Comparison of ENCODE assay signal across 8 cellular contexts in the genomic region with DNA sequence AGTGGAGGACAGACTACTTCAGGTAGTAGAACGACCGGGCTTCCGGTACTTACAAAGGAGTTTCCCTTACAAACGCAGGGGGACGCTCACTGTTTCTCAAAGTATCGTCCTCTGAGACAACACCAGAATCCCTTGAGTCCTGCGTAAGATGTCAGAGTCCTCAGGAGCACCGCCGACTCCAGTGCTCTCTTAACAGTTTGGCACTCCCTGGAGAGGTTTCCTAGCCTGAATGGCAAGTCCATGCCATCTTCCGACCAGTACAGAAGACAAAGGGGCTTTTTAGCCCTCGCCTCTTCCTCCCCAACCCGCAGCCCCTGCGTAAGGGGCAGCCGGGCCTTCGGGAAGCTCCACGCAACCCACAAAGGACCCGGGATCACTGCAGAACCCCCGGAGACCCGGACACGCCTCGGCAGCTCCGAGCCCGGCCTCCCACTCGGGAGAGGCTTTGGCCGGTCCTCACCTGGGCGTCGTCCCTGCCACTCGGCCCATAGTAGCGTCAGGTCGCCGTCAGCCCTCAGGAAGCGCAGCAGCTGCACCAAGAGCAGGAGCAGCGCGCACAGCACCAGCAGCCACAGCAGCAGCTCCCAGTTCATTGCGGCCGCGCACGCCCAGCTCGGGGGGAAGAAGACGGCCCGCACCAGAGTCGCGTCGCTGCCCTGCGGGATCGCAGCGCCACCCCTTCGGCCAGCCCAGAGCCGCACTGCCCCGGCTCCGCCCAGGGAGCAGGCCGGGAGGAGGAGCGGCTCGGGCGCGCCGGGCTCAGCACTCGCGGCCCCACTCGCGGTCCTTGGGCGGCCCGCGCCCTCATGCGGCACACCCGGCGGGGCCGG. TPM values are rescaled to one million over a fixed set of nuclear protein-coding genes. Genes with fewer than 3 reads are reported as not detected.
DNase-seq lines count a peak whose midpoint lies in the region; ATAC-seq and TF ChIP-seq lines count a peak whose summit lies in the region.

TSS of gene DHRS7 (minus strand) at position 682 of the 830 bp plus-strand sequence. CDS start at position 593, 89 bp downstream.

- no peak for TF ChIP-seq CTCF in epithelial cell of esophagus (IDR thresholded peaks at IDR 0.05; ENCODE audit: insufficient read depth, low read depth, low read length, missing control alignments)

- peak within 1 kb of the TSS; percentile 86 for H3K4me3 ChIP-seq in epithelial cell of esophagus (ENCODE audit: low read length)

- ATAC-seq in GM19395 (IDR thresholded peaks at IDR 0.05; ENCODE audit: unreplicated experiment) (peak; percentile 76), HG03558 (IDR thresholded peaks at IDR 0.05; ENCODE audit: extremely low read depth, unreplicated experiment) (peak; percentile 82)

- DNase-seq in CMK (ENCODE audit: low read depth) (peak; percentile 38), NOMO-1 treated with dmso at 0.1 percent for 144 hours (lab: John Stamatoyannopoulos, UW; ENCODE audit: unreplicated experiment) (peak; percentile 67), epithelial cell of esophagus (ENCODE audit: low read depth) (peak; percentile 77), mucosa of gallbladder (ENCODE audit: low spot score) (peak; percentile 84)
- DNase-seq in activated CD8-positive, alpha-beta memory T cell treated with anti-CD3 and anti-CD28 coated beads, Interleukin-2, amount 50 U/mL, for 48 hours = peak; percentile 87
- peak; percentile 62 for DNase-seq in stimulated activated CD8-positive, alpha-beta memory T cell treated with anti-CD3 and anti-CD28 coated beads, Interleukin-4, amount 100 ng/mL, for 24 hours (ENCODE audit: low read depth)

RNA-seq across cellular contexts. Expression of gene DHRS7, which starts in this region (rescaled TPM):
- total RNA-seq in mucosa of gallbladder = 184 TPM

Comparison
In these comparisons a context has a peak if more than half of its experiments do, and no peak if none do; other contexts are left out.
1. Peak in every context shown above with its lines: DNase-seq, ATAC-seq and H3K4me3 ChIP-seq.